In genomic region chr13:30865131-30866009, GRCh38 we compare ENCODE assay signal across 8 cellular contexts. TPM values are rescaled to one million over a fixed set of nuclear protein-coding genes. Genes with fewer than 3 reads are reported as not detected.
DNase-seq lines count a peak whose midpoint lies in the region; ATAC-seq and TF ChIP-seq lines count a peak whose summit lies in the region.

No MANE protein-coding gene starts in this region.

- H3K9me3 Mint-ChIP-seq in brain = peaks cover 0 to 9% (median 0%) of the 10 kb centered on the region in 5 experiments

- 24 to 31% methylated on average over 17 of the region's 17 CpGs for WGBS in sigmoid colon, 2 donors

- no peaks in the 10 kb centered on the region for H3K36me3 Mint-ChIP-seq in brain

- DNase-seq in GM03348 (ENCODE audit: low spot score) (peak; percentile 82), NCI-H2029 (lab: John Stamatoyannopoulos, UW) (peak; percentile 41), T-helper 9 cell (peak; percentile 17), sigmoid colon (peak; percentile 92)

- TF ChIP-seq EP300 in sigmoid colon (IDR thresholded peaks at IDR 0.05) = peak in 1 of 4 donors; percentile 1

- ATAC-seq in HG02623 (IDR thresholded peaks at IDR 0.05; ENCODE audit: unreplicated experiment) (peak; percentile 80), GM18517 (IDR thresholded peaks at IDR 0.05; ENCODE audit: unreplicated experiment) (no peak)

- peak overlapping the region; percentile 93 to 98 (median 98) for H3K27ac Mint-ChIP-seq in brain

- peaks cover 78% of the 10 kb centered on the region for H3K4me1 Mint-ChIP-seq in brain

- TF ChIP-seq CTCF in brain (conservative IDR thresholded peaks at IDR 0.05) (peak; percentile 81 to 90), sigmoid colon (IDR thresholded peaks at IDR 0.05) (peak; percentile 86 to 97 (median 94))

- H3K27me3 ChIP-seq in iPS-18a (ENCODE audit: control insufficient read depth, insufficient read depth, low read length) (peaks cover 15% of the 10 kb centered on the region), sigmoid colon (no peaks in the 10 kb centered on the region)

- peak overlapping the region; percentile 24 to 65 (median 52) for H3K4me3 Mint-ChIP-seq in brain

- H3K4me3 ChIP-seq in iPS-18a (ENCODE audit: low read length) (peak overlapping the region; percentile 58), sigmoid colon (peak overlapping the region in 1 of 4 donors; percentile 17)

- H3K4me1 ChIP-seq in iPS-18a (ENCODE audit: control insufficient read depth, low read depth, low read length) (peaks cover 27% of the 10 kb centered on the region), sigmoid colon (peaks cover 0 to 77% (median 62%) of the 10 kb centered on the region in 4 donors)

- H3K36me3 ChIP-seq in iPS-18a (ENCODE audit: control insufficient read depth, low read depth, low read length) (no peaks in the 10 kb centered on the region), sigmoid colon (no peaks in the 10 kb centered on the region)

- peaks cover 3% of the 10 kb centered on the region for H3K27me3 Mint-ChIP-seq in brain

- H3K9me3 ChIP-seq in iPS-18a (ENCODE audit: control insufficient read depth, low read depth, low read length) = no peaks in the 10 kb centered on the region
- no peaks in the 10 kb centered on the region for H3K9me3 ChIP-seq in sigmoid colon

- intact Hi-C loops in sigmoid colon (cut with DNase I) = loop anchor here (5.0 to 10.0 kb wide), 5 partner anchors 63 to 733 kb away; partner anchors contain the start of gene HMGB1

- H3K27ac ChIP-seq in iPS-18a (ENCODE audit: low read length) (no peak overlapping the region), sigmoid colon (peak overlapping the region; percentile 73 to 87 (median 86))

- no peak for TF ChIP-seq POLR2A in sigmoid colon (IDR thresholded peaks at IDR 0.05)

- peak overlapping the region; percentile 63 for H3K9ac ChIP-seq in iPS-18a (ENCODE audit: low read length)

RNA-seq across cellular contexts. Expression of gene MEDAG, which starts 40.7 kb away (rescaled TPM):
- 0.98 TPM for polyA plus RNA-seq in brain (ENCODE audit: insufficient read depth, low read depth, low replicate concordance)
- 10 to 100 TPM; 14.3 to 42.1 (median 20.1) TPM for total RNA-seq in sigmoid colon
- polyA plus RNA-seq in sigmoid colon = 10 to 100 TPM in 1 of 3 donors, 1 to 10 TPM in 2; 1.4 to 18.0 (median 5.0) TPM

Comparison
In these comparisons a context has a peak if more than half of its experiments do, and no peak if none do; other contexts are left out.
1. DNase-seq: peak in every context shown above with its lines; median percentile 92 in sigmoid colon; 82 in GM03348; 41 in NCI-H2029; 17 in T-helper 9 cell.